14 cellular contexts compared by ENCODE assay signal in the genomic region with DNA sequence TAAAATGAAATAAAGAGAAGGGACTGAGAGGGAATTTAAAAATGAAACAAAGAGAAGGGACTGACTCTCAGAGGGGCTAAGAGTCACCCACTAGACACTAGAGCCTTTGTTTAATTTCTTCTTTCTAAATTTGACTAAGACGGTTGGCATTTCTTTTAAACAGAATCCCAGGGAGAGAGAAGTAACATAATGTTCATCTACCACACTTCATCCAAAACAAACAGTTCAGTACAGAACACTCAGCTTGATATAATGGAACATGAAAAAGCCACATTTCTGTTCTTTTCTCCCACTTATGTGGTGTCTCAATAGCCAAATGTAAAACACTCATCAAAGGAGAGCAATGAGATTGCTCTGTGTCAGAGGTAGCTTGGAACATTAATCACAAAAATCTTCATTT. TPM values are rescaled to one million over a fixed set of nuclear protein-coding genes. Genes with fewer than 3 reads are reported as not detected.
A peak's percentile ranks its signal among the peaks of the same experiment; 100 is the strongest.
DNase-seq lines count a peak whose midpoint lies in the region; ATAC-seq, FAIRE-seq and TF ChIP-seq lines count a peak whose summit lies in the region.
"Had no signal": no experiment of that assay in that cellular context is flagged by ENCODE, and none has a peak within 500 bp of the region (broad histone marks: within the 10 kb centered on the region; RNA-seq: fewer than 3 reads in every experiment).

No MANE protein-coding gene starts in this region.

- whole genome bisulfite sequencing in GM12878 (ENCODE audit: insufficient coverage, insufficient replicate concordance, low lambda C conversion rate, missing lambda C conversion rate): 92% methylated on average over 1 of the region's 1 CpG

- POLR2A ChIA-PET in GM12878 (lab: Charles Lee): interaction anchor here (1.0 kb wide), 1 partner anchor 9 kb away, joined by 3 read pairs; no protein-coding TSS in a partner anchor

- in situ Hi-C loops in GM12878 (cut with MboI): no loop called here
- in situ Hi-C loops in G401 (cut with HindIII; ENCODE audit: low sequenced_read_pairs): no loop called here

- DNase-seq in Right ventricle myocardium superior: no peak
- no peak for DNase-seq in right atrium auricular region (ENCODE audit: low spot score)
- no peak for DNase-seq in GM12878 (ENCODE audit: low read depth, low spot score)
- DNase-seq in left ventricle myocardium superior: no peak
- DNase-seq in uterus: no peak
- DNase-seq in SKM-1 treated with dmso at 0.1 percent for 144 hours (lab: John Stamatoyannopoulos, UW; ENCODE audit: unreplicated experiment): no peak
- no peak for DNase-seq in G401 (ENCODE audit: low spot score)
- DNase-seq: activated CD4-positive, alpha-beta T cell treated with anti-CD3 and anti-CD28 coated beads, Interleukin-2, amount 50 U/mL, for 48 hours; activated effector memory CD4-positive, alpha-beta T cell treated with Interleukin-2 at 50 U/mL for 16 hours; central memory CD4-positive, alpha-beta T cell; NCI-H2029 treated with DMSO at 0.1 percent for 48 hours; NCI-H774; nucleus accumbens had no signal

- peak; percentile 57 for ATAC-seq in Right ventricle myocardium superior (ENCODE audit: poor library complexity)
- ATAC-seq in GM12878: 0 out of 3 replicates have a peak, but pooled peaks have one; percentile 17
- ATAC-seq in left ventricle myocardium superior: peak; percentile 37
- no peak for ATAC-seq in HG03378 (IDR thresholded peaks at IDR 0.05; ENCODE audit: unreplicated experiment)

- FAIRE-seq in GM12878 (lab: Jason Lieb, UNC): no peak

- intact Hi-C loops in Right ventricle myocardium superior (cut with DNase I) (no loop called here), GM12878 (cut with micrococcal nuclease; ENCODE audit: unreplicated experiment) (no loop called here), left ventricle myocardium superior (cut with micrococcal nuclease) (no loop called here), uterus (cut with DNase I; ENCODE audit: low total_unique reads) (no loop called here)

- RAD21 ChIA-PET in GM12878 (lab: Charles Lee; ENCODE audit: unreplicated experiment): interaction anchor here (1.0 kb wide), 1 partner anchor 19 kb away, joined by 3 read pairs; no protein-coding TSS in a partner anchor

- H3K27me3 ChIP-seq in right atrium auricular region: no peaks in the 10 kb centered on the region
- H3K27me3 ChIP-seq in GM12878 (replicated peaks in 1 of 2; ENCODE audit: control insufficient read depth in 2 of 2, insufficient read depth in 2 of 2, low read length in 1 of 2): no peaks in the 10 kb centered on the region
- H3K27me3 ChIP-seq in uterus: no peaks in the 10 kb centered on the region

- no TSS peak for BruUV-seq in GM12878 (replicated peaks; lab: Mats Ljungman, UMichigan)

- no peak for TF ChIP-seq EP300 in GM12878 (IDR thresholded peaks at IDR 0.05; ENCODE audit: borderline replicate concordance in 1 of 2, control insufficient read depth in 1 of 2, low read depth in 2 of 2, low read length in 2 of 2)

- H3K36me3 ChIP-seq in right atrium auricular region (no peaks in the 10 kb centered on the region), GM12878 (ENCODE audit: control insufficient read depth in 2 of 2, insufficient read depth in 2 of 2, low read length in 1 of 2) (no peaks in the 10 kb centered on the region), uterus (no peaks in the 10 kb centered on the region)

- H3K27ac ChIP-seq in right atrium auricular region: no peak overlapping the region
- H3K27ac ChIP-seq in GM12878 (ENCODE audit: control insufficient read depth, insufficient read depth): no peak overlapping the region
- H3K27ac ChIP-seq in uterus: peak overlapping the region; percentile 73 to 82

- no peak for TF ChIP-seq RAD21 in GM12878 (IDR thresholded peaks at IDR 0.05; ENCODE audit: insufficient read depth, low read depth, low read length)

- H3K9me3 ChIP-seq in right atrium auricular region (no peaks in the 10 kb centered on the region), GM12878 (replicated peaks; ENCODE audit: control insufficient read depth, insufficient read depth, low read length) (no peaks in the 10 kb centered on the region), uterus (no peaks in the 10 kb centered on the region)

- H3K79me2 ChIP-seq in GM12878 (ENCODE audit: control insufficient read depth, insufficient read depth, low read length): no peaks in the 10 kb centered on the region

- CTCF ChIA-PET in GM12878 (lab: Yijun Ruan, JAX): interaction anchor here (0.7 to 1.0 kb wide), 2 partner anchors 258 to 899 kb away, joined by 3 to 5 read pairs; no protein-coding TSS in a partner anchor

- no peak overlapping the region for H3K4me2 ChIP-seq in GM12878 (ENCODE audit: control insufficient read depth, insufficient read depth)

- SMC1A ChIA-PET in GM12878 (lab: Charles Lee; ENCODE audit: uncharacterized antibody, unreplicated experiment): interaction anchor here (1.1 to 1.5 kb wide), 4 partner anchors 34 to 510 kb away, joined by 3 to 4 read pairs (median 3); no protein-coding TSS in a partner anchor

- no peaks in the 10 kb centered on the region for H4K20me1 ChIP-seq in GM12878 (ENCODE audit: control insufficient read depth, insufficient read depth)

- H3K9ac ChIP-seq in GM12878 (ENCODE audit: control insufficient read depth, insufficient read depth, low read length): no peak overlapping the region

- no peaks in the 10 kb centered on the region for H3K4me1 ChIP-seq in right atrium auricular region
- H3K4me1 ChIP-seq in GM12878 (ENCODE audit: control insufficient read depth, insufficient read depth, low read length): no peaks in the 10 kb centered on the region
- peaks cover 0 to 4% of the 10 kb centered on the region in 2 donors for H3K4me1 ChIP-seq in uterus

- H2AFZ ChIP-seq in GM12878 (ENCODE audit: control insufficient read depth, low read depth, low read length): no peak overlapping the region

- TF ChIP-seq CTCF in right atrium auricular region (IDR thresholded peaks at IDR 0.05) (no peak), GM12878 (IDR thresholded peaks at IDR 0.05 in 2 of 3, conservative IDR thresholded peaks at IDR 0.05 in 1 of 3; ENCODE audit: control insufficient read depth in 2 of 3, extremely low read depth in 1 of 3, insufficient read depth in 1 of 3, low read depth in 3 of 3, low read length in 3 of 3) (no peak), uterus (IDR thresholded peaks at IDR 0.05) (no peak)

- no peak for TF ChIP-seq POLR2A in GM12878 (IDR thresholded peaks at IDR 0.05; ENCODE audit: low read depth, low read length)
- no peak for TF ChIP-seq POLR2A in uterus (IDR thresholded peaks at IDR 0.05)

- H3K4me3 ChIP-seq in right atrium auricular region: no peak overlapping the region
- H3K4me3 ChIP-seq in GM12878: no peak overlapping the region
- no peak overlapping the region for H3K4me3 ChIP-seq in uterus

TF ChIP-seq in GM12878, 131 proteins besides CTCF, POLR2A, EP300 and RAD21 (continues in another document):
- TF ChIP-seq PML (IDR thresholded peaks at IDR 0.05; ENCODE audit: low read length): no peak
- TF ChIP-seq NR2F1 (conservative IDR thresholded peaks at IDR 0.05): no peak
- no peak for TF ChIP-seq RAD51 (IDR thresholded peaks at IDR 0.05)
- TF ChIP-seq, protein P1, sequence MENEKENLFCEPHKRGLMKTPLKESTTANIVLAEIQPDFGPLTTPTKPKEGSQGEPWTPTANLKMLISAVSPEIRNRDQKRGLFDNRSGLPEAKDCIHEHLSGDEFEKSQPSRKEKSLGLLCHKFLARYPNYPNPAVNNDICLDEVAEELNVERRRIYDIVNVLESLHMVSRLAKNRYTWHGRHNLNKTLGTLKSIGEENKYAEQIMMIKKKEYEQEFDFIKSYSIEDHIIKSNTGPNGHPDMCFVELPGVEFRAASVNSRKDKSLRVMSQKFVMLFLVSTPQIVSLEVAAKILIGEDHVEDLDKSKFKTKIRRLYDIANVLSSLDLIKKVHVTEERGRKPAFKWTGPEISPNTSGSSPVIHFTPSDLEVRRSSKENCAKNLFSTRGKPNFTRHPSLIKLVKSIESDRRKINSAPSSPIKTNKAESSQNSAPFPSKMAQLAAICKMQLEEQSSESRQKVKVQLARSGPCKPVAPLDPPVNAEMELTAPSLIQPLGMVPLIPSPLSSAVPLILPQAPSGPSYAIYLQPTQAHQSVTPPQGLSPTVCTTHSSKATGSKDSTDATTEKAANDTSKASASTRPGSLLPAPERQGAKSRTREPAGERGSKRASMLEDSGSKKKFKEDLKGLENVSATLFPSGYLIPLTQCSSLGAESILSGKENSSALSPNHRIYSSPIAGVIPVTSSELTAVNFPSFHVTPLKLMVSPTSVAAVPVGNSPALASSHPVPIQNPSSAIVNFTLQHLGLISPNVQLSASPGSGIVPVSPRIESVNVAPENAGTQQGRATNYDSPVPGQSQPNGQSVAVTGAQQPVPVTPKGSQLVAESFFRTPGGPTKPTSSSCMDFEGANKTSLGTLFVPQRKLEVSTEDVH (IDR thresholded peaks at IDR 0.05; ENCODE audit: low read depth, partially characterized antibody): no peak

RNA-seq across cellular contexts. Expression of a gene that starts 10.1 kb away (rescaled TPM):
- 2.8 TPM for total RNA-seq in Right ventricle myocardium superior
- 1 to 10 TPM; 2.3 to 2.4 TPM for total RNA-seq in right atrium auricular region
- 13.1 and 16.1 TPM in 2 replicates for total RNA-seq in GM12878 (2013; cell fraction: nucleolus; rRNA removed)
- 8.1 and 9.8 TPM in 2 replicates for total RNA-seq in GM12878 (2014; rRNA removed)
- total RNA-seq in GM12878 (2014; rRNA removed; fragmentation: Illumina TruSeq; extraction: Trizol): 7.3 and 8.2 TPM in 2 replicates
- 10.0 and 10.1 TPM in 2 replicates for total RNA-seq in GM12878 (2021)
- polyA plus RNA-seq in GM12878 (2011; ENCODE audit: low read depth): 2.4 TPM
- 2.5 and 2.6 TPM in 2 replicates for polyA plus RNA-seq in GM12878 (2011; rRNA removed)
- 2.2 and 2.8 TPM in 2 replicates for polyA plus RNA-seq in GM12878 (2011; cell fraction: cytosol; rRNA removed)
- polyA plus RNA-seq in GM12878 (2011; cell fraction: nucleus; rRNA removed): 2.7 and 3.3 TPM in 2 replicates
- polyA plus RNA-seq in GM12878 (2012): 1.8 and 2.5 TPM in 2 replicates
- polyA plus RNA-seq in GM12878 (2014; fragmentation: Illumina TruSeq; extraction: Trizol): 4.2 and 5.2 TPM in 2 replicates
- polyA plus RNA-seq in GM12878 (2014; fragmentation: Nextera tagmentation; extraction: Ambion mirVana): 10 to 100 TPM in 1 of 2 experiments, 1 to 10 TPM in 1; 2.0 to 12.4 TPM
- polyA plus RNA-seq in GM12878 (2014; rRNA removed): 5.1 and 5.4 TPM in 2 replicates
- polyA plus RNA-seq in GM12878 (2016; fragmentation: Nextera tagmentation; extraction: Ambion mirVana): 1 to 10 TPM; 4.8 to 6.6 TPM
- polyA minus RNA-seq in GM12878 (2011; rRNA and poly(A)+ RNA removed): 7.1 and 8.9 TPM in 2 replicates
- polyA minus RNA-seq in GM12878 (2011; cell fraction: cytosol; rRNA and poly(A)+ RNA removed): 2.3 and 3.7 TPM in 2 replicates
- polyA minus RNA-seq in GM12878 (2011; cell fraction: nucleus; rRNA and poly(A)+ RNA removed): 2.5 and 4.0 TPM in 2 replicates
- total RNA-seq in left ventricle myocardium superior: 3.3 TPM
- 10 to 100 TPM in 3 of 4 donors, 1 to 10 TPM in 1; 5.6 to 60.9 (median 15.9) TPM for total RNA-seq in uterus
- 4.9 and 7.6 TPM in 2 replicates for total RNA-seq in G401 (2014; rRNA removed; shearing (Covaris generic))

Comparison
In these comparisons a context has a peak if more than half of its experiments do, and no peak if none do; other contexts are left out.
1. H3K27ac ChIP-seq: peak in uterus (2 of 2); none in right atrium auricular region (0 of 2) and GM12878 (single experiment).